1 cellular context compared by ENCODE assay signal in genomic region chr22:45435544-45436139, GRCh38.
TF ChIP-seq lines count a peak whose summit lies in the region.

No MANE protein-coding gene starts in this region.

TF ChIP-seq in HEK293T, 16 proteins besides CTCF, POLR2A, EP300 and RAD21 (continued from another document):
- TF ChIP-seq NFRKB (IDR thresholded peaks at IDR 0.05) (no peak), BHLHE40 (IDR thresholded peaks at IDR 0.05; ENCODE audit: borderline replicate concordance) (no peak), LEF1 (IDR thresholded peaks at IDR 0.05; ENCODE audit: borderline replicate concordance) (no peak), FOXK2 (IDR thresholded peaks at IDR 0.05) (no peak), HDGF (IDR thresholded peaks at IDR 0.05; ENCODE audit: borderline replicate concordance) (no peak), FOXA1 (IDR thresholded peaks at IDR 0.05) (no peak), TARDBP (IDR thresholded peaks at IDR 0.05) (no peak), SP1 (IDR thresholded peaks at IDR 0.05) (no peak), ARNT (IDR thresholded peaks at IDR 0.05) (no peak), CTBP1 (IDR thresholded peaks at IDR 0.05; ENCODE audit: borderline replicate concordance) (no peak)
